Comparison of ENCODE assay signal across 12 cellular contexts in the genomic region with DNA sequence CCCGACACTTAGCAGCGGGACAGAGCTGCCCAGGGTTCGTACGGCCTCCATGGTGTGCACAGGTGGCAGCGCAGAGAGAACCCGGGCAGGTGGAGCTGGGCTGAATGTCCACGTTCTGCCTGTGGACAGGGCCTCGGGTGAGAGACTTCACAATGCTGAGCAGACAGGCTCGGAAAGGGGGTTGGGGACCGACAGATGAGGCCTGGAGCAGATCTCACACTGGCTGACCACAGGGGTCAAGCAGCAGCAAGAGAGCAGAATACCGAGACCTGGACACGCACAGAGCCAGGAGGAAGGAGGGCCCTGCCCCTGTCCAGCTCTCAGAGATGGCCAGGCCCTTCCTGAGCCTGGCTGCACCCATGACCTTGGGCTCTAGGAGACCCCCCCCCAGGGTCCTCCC.
DNase-seq lines count a peak whose midpoint lies in the region; ATAC-seq and TF ChIP-seq lines count a peak whose summit lies in the region.
"Had no signal": no experiment of that assay in that cellular context is flagged by ENCODE, and none has a peak within 500 bp of the region (broad histone marks: within the 10 kb centered on the region; RNA-seq: fewer than 3 reads in every experiment).

No MANE protein-coding gene starts in this region.

- H3K27ac Mint-ChIP-seq in memory B cell: peak overlapping the region; percentile 69

- intact Hi-C loops in stomach (cut with DNase I; ENCODE audit: low total_unique reads): no loop called here

- peaks cover 12% of the 10 kb centered on the region for H3K36me3 Mint-ChIP-seq in memory B cell

- no peak overlapping the region for H3K4me3 ChIP-seq in stomach

- no peak for ATAC-seq in memory B cell (ENCODE audit: low read depth)
- no peak for ATAC-seq in GM21529 (IDR thresholded peaks at IDR 0.05; ENCODE audit: unreplicated experiment)
- ATAC-seq in GM21390 (IDR thresholded peaks at IDR 0.05; ENCODE audit: unreplicated experiment): no peak
- ATAC-seq in GM21526 (IDR thresholded peaks at IDR 0.05; ENCODE audit: low FRiP score, unreplicated experiment): no peak
- ATAC-seq: stimulated activated naive B cell treated with anti-CD40 and anti-IgM and Interleukin-4, amounts not matched to agents 10 μg/mL and 1 μg/mL and 100 μg/mL, for 72 hours had no signal

- H3K27me3 Mint-ChIP-seq in memory B cell: no peaks in the 10 kb centered on the region
- H3K27me3 Mint-ChIP-seq: stimulated activated naive B cell treated with anti-CD40 and anti-IgM and Interleukin-4, amounts not matched to agents 10 μg/mL and 1 μg/mL and 100 μg/mL, for 72 hours had no signal

- no peak for TF ChIP-seq EP300 in stomach (IDR thresholded peaks at IDR 0.05)

- no peak for TF ChIP-seq CTCF in stomach (IDR thresholded peaks at IDR 0.05)

- peaks cover 33 to 76% (median 54%) of the 10 kb centered on the region in 4 donors for H3K4me1 ChIP-seq in stomach

- H3K4me3 Mint-ChIP-seq in memory B cell: no peak overlapping the region
- H3K4me3 Mint-ChIP-seq: stimulated activated naive B cell treated with anti-CD40 and anti-IgM and Interleukin-4, amounts not matched to agents 10 μg/mL and 1 μg/mL and 100 μg/mL, for 72 hours had no signal

- no peaks in the 10 kb centered on the region for H3K9me3 Mint-ChIP-seq in memory B cell
- H3K9me3 Mint-ChIP-seq: stimulated activated naive B cell treated with anti-CD40 and anti-IgM and Interleukin-4, amounts not matched to agents 10 μg/mL and 1 μg/mL and 100 μg/mL, for 72 hours had no signal

- H3K36me3 ChIP-seq in stomach: peaks cover 34 to 87% (median 64%) of the 10 kb centered on the region in 4 donors

- DNase-seq in RPMI7951 (ENCODE audit: low read depth) (peak; percentile 36), caudate nucleus (lab: John Stamatoyannopoulos, UW) (no peak), memory B cell (ENCODE audit: low spot score in 2 of 2) (no peak), stomach (no peak)
- no peak for DNase-seq in activated naive CD4-positive, alpha-beta T cell treated with Interleukin-2 at 50 U/mL for 16 hours
- DNase-seq: MV-4-11; RPMI8226; stimulated activated CD4-positive, alpha-beta T cell treated with anti-CD3 and anti-CD28 coated beads, Interleukin-2, amount 100 ng/mL, for 24 hours; stimulated activated naive B cell treated with anti-CD40 and anti-IgM and Interleukin-4, amounts not matched to agents 10 μg/mL and 1 μg/mL and 100 μg/mL, for 72 hours had no signal

- no peaks in the 10 kb centered on the region for H3K27me3 ChIP-seq in stomach

- H3K4me1 Mint-ChIP-seq in memory B cell: no peaks in the 10 kb centered on the region

- no peak for TF ChIP-seq POLR2A in stomach (IDR thresholded peaks at IDR 0.05)

- peak overlapping the region; percentile 64 for H3K27ac ChIP-seq in caudate nucleus (ENCODE audit: low read depth, low read length)
- H3K27ac ChIP-seq in stomach: peak overlapping the region in 3 of 5 donors; percentile 16 to 56 (median 31)

- 81 to 89% (median 87%) methylated on average over 11 to 12 of the region's 12 CpGs for WGBS in stomach, 5 donors

- no peaks in the 10 kb centered on the region for H3K9me3 ChIP-seq in stomach
